Comparison of ENCODE assay signal across 2 cellular contexts in genomic region chr17:1712271-1712670, GRCh38.
TF ChIP-seq lines count a peak whose summit lies in the region.

No MANE protein-coding gene starts in this region.

TF ChIP-seq in A549, 52 proteins besides CTCF, POLR2A, EP300 and RAD21:
- TF ChIP-seq TP53 (CRISPR knock-in tag; IDR thresholded peaks at IDR 0.05) (no peak), KDM5A (IDR thresholded peaks at IDR 0.05) (no peak), MAZ (IDR thresholded peaks at IDR 0.05; ENCODE audit: borderline replicate concordance, low read depth, low read length) (no peak), ELK1 (IDR thresholded peaks at IDR 0.05; ENCODE audit: low read depth, low read length) (no peak), BCL3 (IDR thresholded peaks at IDR 0.05) (no peak)

TF ChIP-seq in IMR-90, 13 proteins besides CTCF, POLR2A, EP300 and RAD21:
- no peak for TF ChIP-seq FOS (IDR thresholded peaks at IDR 0.05; ENCODE audit: low read depth, low read length)
- no peak for TF ChIP-seq SMC3 (IDR thresholded peaks at IDR 0.05; ENCODE audit: low read depth, low read length)
- no peak for TF ChIP-seq RFX5 (IDR thresholded peaks at IDR 0.05; ENCODE audit: low read depth, low read length)
- TF ChIP-seq CHD1 (IDR thresholded peaks at IDR 0.05; ENCODE audit: low read depth, low read length), result no peak
- TF ChIP-seq MAFK (IDR thresholded peaks at IDR 0.05; ENCODE audit: low read depth, low read length), result no peak
- TF ChIP-seq MAZ (IDR thresholded peaks at IDR 0.05; ENCODE audit: borderline replicate concordance, low read depth, low read length), result no peak
TF ChIP-seq in IMR-90: peak in this region for 0.
